ENCODE assay signal across 9 cellular contexts in the genomic region with DNA sequence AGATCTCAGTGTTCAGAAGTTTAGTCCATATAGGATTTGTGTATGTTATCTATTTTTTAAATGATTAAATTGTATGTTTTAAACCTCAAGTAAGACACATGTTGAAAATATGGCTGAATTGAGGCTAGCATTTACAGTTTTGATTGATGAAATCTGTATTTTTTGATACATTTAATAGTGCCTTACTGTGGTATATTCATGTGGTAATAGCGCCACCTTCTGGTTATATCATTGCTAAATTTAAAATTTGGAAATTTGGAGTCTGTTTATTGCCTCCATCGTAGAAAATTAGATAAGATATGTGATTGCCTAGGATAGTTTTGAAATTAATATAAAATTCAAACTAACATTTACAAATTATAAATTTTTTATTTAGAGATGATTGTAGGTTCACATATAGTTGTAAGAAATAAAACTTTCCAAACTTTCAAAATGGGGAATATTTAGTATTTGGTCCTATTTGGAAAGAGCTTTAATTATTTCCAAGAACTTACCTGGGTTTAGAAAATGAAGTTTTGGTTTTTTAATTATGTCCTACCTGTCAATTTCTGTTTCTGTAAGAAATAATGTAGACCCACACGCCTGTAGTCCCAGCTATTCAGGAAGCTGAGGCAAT. TPM values are rescaled to one million over a fixed set of nuclear protein-coding genes. Genes with fewer than 3 reads are reported as not detected.
A peak's percentile ranks its signal among the peaks of the same experiment; 100 is the strongest.
DNase-seq lines count a peak whose midpoint lies in the region; ATAC-seq and TF ChIP-seq lines count a peak whose summit lies in the region.
"Had no signal": no experiment of that assay in that cellular context is flagged by ENCODE, and none has a peak within 500 bp of the region (broad histone marks: within the 10 kb centered on the region; RNA-seq: fewer than 3 reads in every experiment).

No MANE protein-coding gene starts in this region.

- H3K36me3 ChIP-seq in WERI-Rb-1: no peaks in the 10 kb centered on the region
- H3K36me3 ChIP-seq: BLaER1 treated with 17β-estradiol and CSF1 and Interleukin-3, amounts not matched to agents 10 nM and 100 nM had no signal

- H3K4me3 ChIP-seq in WERI-Rb-1 (ENCODE audit: low read depth, low read length): no peak overlapping the region
- H3K4me3 ChIP-seq: BLaER1 treated with 17β-estradiol and CSF1 and Interleukin-3, amounts not matched to agents 10 nM and 100 nM had no signal

- no peaks in the 10 kb centered on the region for H3K9me3 ChIP-seq in WERI-Rb-1 (ENCODE audit: severe bottlenecking)

- BruUV-seq in MCF 10A (replicated peaks; lab: Mats Ljungman, UMichigan): no TSS peak

- ATAC-seq in left colon (peak; percentile 45), HG03457 (IDR thresholded peaks at IDR 0.05; ENCODE audit: unreplicated experiment) (no peak), GM21381 (IDR thresholded peaks at IDR 0.05; ENCODE audit: unreplicated experiment) (no peak)

- no peak overlapping the region for H3K27ac Mint-ChIP-seq in MCF 10A (ENCODE audit: low read depth, unreplicated experiment)

- intact Hi-C loops in MCF 10A (cut with micrococcal nuclease) (loop anchor here (1.0 to 2.0 kb wide), 4 partner anchors 93 to 269 kb away; no protein-coding TSS in a partner anchor), left colon (cut with DNase I, micrococcal nuclease) (loop anchor here (2.0 to 10.0 kb wide), 3 partner anchors 93 to 141 kb away; partner anchors contain the start of gene DMBT1 (in 1 of the 2))

- H3K27me3 ChIP-seq in WERI-Rb-1 (ENCODE audit: insufficient read depth, low read depth, severe bottlenecking): no peaks in the 10 kb centered on the region
- H3K27me3 ChIP-seq: BLaER1 treated with 17β-estradiol and CSF1 and Interleukin-3, amounts not matched to agents 10 nM and 100 nM had no signal

- H3K27ac ChIP-seq in WERI-Rb-1: no peak overlapping the region
- H3K27ac ChIP-seq: BLaER1 treated with 17β-estradiol and CSF1 and Interleukin-3, amounts not matched to agents 10 nM and 100 nM had no signal

- no peak overlapping the region for H3K4me3 Mint-ChIP-seq in MCF 10A (ENCODE audit: unreplicated experiment)

- CTCF ChIA-PET in MCF 10A (lab: Yijun Ruan, JAX): interaction anchor here (0.6 to 6.2 kb wide), 30 partner anchors 11 to 1586 kb away, joined by 3 to 86 read pairs (median 4); partner anchors contain the start of gene PLEKHA1

- no peaks in the 10 kb centered on the region for H3K9me3 Mint-ChIP-seq in MCF 10A (ENCODE audit: unreplicated experiment)

- H3K27me3 Mint-ChIP-seq in MCF 10A (ENCODE audit: insufficient read depth, unreplicated experiment): no peaks in the 10 kb centered on the region

- H3K36me3 Mint-ChIP-seq in MCF 10A (ENCODE audit: insufficient read depth, unreplicated experiment): peaks cover 46% of the 10 kb centered on the region

- POLR2A ChIA-PET in MCF 10A (lab: Yijun Ruan, JAX): interaction anchor here (1.3 to 1.9 kb wide), 6 partner anchors 56 to 138 kb away, joined by 3 to 7 read pairs (median 4); partner anchors contain the start of gene PLEKHA1

- TF ChIP-seq CTCF in MCF 10A (IDR thresholded peaks at IDR 0.05; ENCODE audit: unreplicated experiment) (peak; percentile 51), WERI-Rb-1 (IDR thresholded peaks at IDR 0.05; ENCODE audit: low read depth, low read length) (no peak)

- DNase-seq in NCI-H187 treated with DMSO at 0.1 percent for 48 hours (lab: John Stamatoyannopoulos, UW) (peak; percentile 8), NCI-H187 (lab: John Stamatoyannopoulos, UW) (no peak), NCI-H2171 (lab: John Stamatoyannopoulos, UW) (peak; percentile 31), MCF 10A (ENCODE audit: unreplicated experiment) (peak; percentile 55), left colon (no peak), WERI-Rb-1 (no peak)

- H3K4me1 Mint-ChIP-seq in MCF 10A (ENCODE audit: insufficient read depth, unreplicated experiment): no peaks in the 10 kb centered on the region

RNA-seq across cellular contexts. Expression of gene ARMS2, which starts 19.1 kb away (rescaled TPM):
- total RNA-seq in MCF 10A (2022) (not detected in 2 replicates), left colon (not detected)

RNA-seq across cellular contexts. Expression of gene HTRA1, which starts 26.0 kb away (rescaled TPM):
- total RNA-seq in MCF 10A (2022): 157 and 175 TPM in 2 replicates
- total RNA-seq in left colon: 10 to 100 TPM; 14.6 to 37.0 TPM

Comparison
In these comparisons a context has a peak if more than half of its experiments do, and no peak if none do; other contexts are left out.
1. DNase-seq: peak in NCI-H187 treated with DMSO at 0.1 percent for 48 hours (single experiment), NCI-H2171 (single experiment) and MCF 10A (single experiment); none in NCI-H187 (0 of 2), left colon (0 of 2) and WERI-Rb-1 (single experiment).